Comparison of ENCODE assay signal across 8 cellular contexts in genomic region chr7:1175967-1176851, GRCh38. TPM values are rescaled to one million over a fixed set of nuclear protein-coding genes. Genes with fewer than 3 reads are reported as not detected.
DNase-seq lines count a peak whose midpoint lies in the region; ATAC-seq, FAIRE-seq and TF ChIP-seq lines count a peak whose summit lies in the region.

No MANE protein-coding gene starts in this region.

- H3K4me3 ChIP-seq in esophagus squamous epithelium: peak overlapping the region in 3 of 4 donors; percentile 28 to 48 (median 36)

- intact Hi-C loops in esophagus squamous epithelium (cut with DNase I) (loop anchor here (10.0 kb wide), 1 partner anchor 181 kb away; no protein-coding TSS in a partner anchor), natural killer cell (cut with micrococcal nuclease) (loop anchor here (1.0 kb wide), 2 partner anchors 89 to 183 kb away; no protein-coding TSS in a partner anchor)

- peaks cover 0 to 16% (median 3%) of the 10 kb centered on the region in 3 donors for H3K4me1 ChIP-seq in esophagus squamous epithelium

- H3K27me3 ChIP-seq in esophagus squamous epithelium: peaks cover 0 to 14% (median 0%) of the 10 kb centered on the region in 4 donors

- no peaks in the 10 kb centered on the region for H3K36me3 Mint-ChIP-seq in natural killer cell
- H3K36me3 Mint-ChIP-seq in stimulated activated memory B cell treated with anti-CD40 and anti-IgM and Interleukin-4, amounts not matched to agents 10 μg/mL and 1 μg/mL and 100 μg/mL, for 72 hours: no peaks in the 10 kb centered on the region

- peaks cover 11 to 20% of the 10 kb centered on the region in 2 donors for H3K27me3 Mint-ChIP-seq in natural killer cell (ENCODE audit: low read depth in 2 of 2)
- H3K27me3 Mint-ChIP-seq in stimulated activated memory B cell treated with anti-CD40 and anti-IgM and Interleukin-4, amounts not matched to agents 10 μg/mL and 1 μg/mL and 100 μg/mL, for 72 hours: peaks cover 43% of the 10 kb centered on the region

- H3K36me3 ChIP-seq in esophagus squamous epithelium: no peaks in the 10 kb centered on the region

- H3K27ac Mint-ChIP-seq in natural killer cell: peak overlapping the region in 1 of 2 donors; percentile 65
- H3K27ac Mint-ChIP-seq in stimulated activated memory B cell treated with anti-CD40 and anti-IgM and Interleukin-4, amounts not matched to agents 10 μg/mL and 1 μg/mL and 100 μg/mL, for 72 hours: peak overlapping the region; percentile 19

- H3K27ac ChIP-seq in esophagus squamous epithelium: peak overlapping the region in 1 of 4 donors; percentile 52

- TF ChIP-seq POLR2A in esophagus squamous epithelium (IDR thresholded peaks at IDR 0.05): no peak

- peak; percentile 80 to 81 (median 80) for ATAC-seq in natural killer cell
- ATAC-seq in stimulated activated memory B cell treated with anti-CD40 and anti-IgM and Interleukin-4, amounts not matched to agents 10 μg/mL and 1 μg/mL and 100 μg/mL, for 72 hours: peak; percentile 69
- no peak for ATAC-seq in GM21360 (IDR thresholded peaks at IDR 0.05; ENCODE audit: unreplicated experiment)

- peaks cover 12 to 14% of the 10 kb centered on the region in 2 donors for H3K4me1 Mint-ChIP-seq in natural killer cell
- H3K4me1 Mint-ChIP-seq in stimulated activated memory B cell treated with anti-CD40 and anti-IgM and Interleukin-4, amounts not matched to agents 10 μg/mL and 1 μg/mL and 100 μg/mL, for 72 hours: peaks cover 20% of the 10 kb centered on the region

- no peaks in the 10 kb centered on the region for H3K9me3 Mint-ChIP-seq in natural killer cell
- peaks cover 4% of the 10 kb centered on the region for H3K9me3 Mint-ChIP-seq in stimulated activated memory B cell treated with anti-CD40 and anti-IgM and Interleukin-4, amounts not matched to agents 10 μg/mL and 1 μg/mL and 100 μg/mL, for 72 hours

- TF ChIP-seq CTCF in GM12872 (IDR thresholded peaks at IDR 0.05; ENCODE audit: insufficient read depth, low read depth, low read length) (peak; percentile 98), esophagus squamous epithelium (IDR thresholded peaks at IDR 0.05) (peak; percentile 84 to 94 (median 90)), natural killer cell (IDR thresholded peaks at IDR 0.05) (peak; percentile 77)

- WGBS in esophagus squamous epithelium, 2 donors: 27 to 42% methylated on average over 17 to 21 of the region's 44 CpGs

- no peaks in the 10 kb centered on the region for H3K9me3 ChIP-seq in esophagus squamous epithelium

- peak; percentile 95 for FAIRE-seq in HTR-8/SVneo (lab: Jason Lieb, UNC)

- peak overlapping the region; percentile 64 for H3K4me3 Mint-ChIP-seq in natural killer cell
- H3K4me3 Mint-ChIP-seq in stimulated activated memory B cell treated with anti-CD40 and anti-IgM and Interleukin-4, amounts not matched to agents 10 μg/mL and 1 μg/mL and 100 μg/mL, for 72 hours: peak overlapping the region; percentile 47

- peak; percentile 95 for DNase-seq in HTR-8/SVneo (ENCODE audit: insufficient read length, low spot score)
- peak; percentile 87 for DNase-seq in OCI-M1 (lab: John Stamatoyannopoulos, UW)
- peak; percentile 72 for DNase-seq in activated T-cell treated with anti-CD3 and anti-CD28 coated beads for 4 hours
- DNase-seq in esophagus squamous epithelium (lab: John Stamatoyannopoulos, UW): peak; percentile 31
- peak; percentile 82 for DNase-seq in natural killer cell

RNA-seq across cellular contexts. Expression of gene ZFAND2A, which starts 16.2 kb away (rescaled TPM):
- total RNA-seq in esophagus squamous epithelium (10 to 100 TPM in 3 of 4 donors, 1 to 10 TPM in 1; 6.4 to 23.3 (median 14.0) TPM), natural killer cell (100 to 1,000 TPM in 2 of 3 donors, 10 to 100 TPM in 1; 99.1 to 122 (median 106) TPM)

RNA-seq across cellular contexts. Expression of gene UNCX, which starts 56.5 kb away (rescaled TPM):
- total RNA-seq in esophagus squamous epithelium (not detected), natural killer cell (not detected)

Comparison
In these comparisons a context has a peak if more than half of its experiments do, and no peak if none do; other contexts are left out.
1. DNase-seq: peak in every context shown above with its lines; median percentile 95 in HTR-8/SVneo; 87 in OCI-M1; 82 in natural killer cell; 72 in activated T-cell treated with anti-CD3 and anti-CD28 coated beads for 4 hours; 31 in esophagus squamous epithelium.
2. RNA of gene ZFAND2A, which starts 16.2 kb away (total RNA-seq): 99.1 to 122 TPM in natural killer cell; 6.4 to 23.3 TPM in esophagus squamous epithelium; every median in the first group is over 4 times any median in the second.
3. Peak in every context shown above with its lines, with median percentiles within 50 percentile points of each other: CTCF ChIP-seq.